ENCODE assay signal across 1 cellular context in genomic region chr11:557328-558132, GRCh38.
TF ChIP-seq lines count a peak whose summit lies in the region.

No MANE protein-coding gene starts in this region.

TF ChIP-seq in GM23338, 12 proteins besides CTCF, POLR2A, EP300 and RAD21 (continued from another document):
- TF ChIP-seq ZNF462 (CRISPR knock-in tag; IDR thresholded peaks at IDR 0.05) (no peak), ETS1 (IDR thresholded peaks at IDR 0.05) (no peak), POLR2AphosphoS5 (IDR thresholded peaks at IDR 0.05; ENCODE audit: low read depth) (no peak), REST (IDR thresholded peaks at IDR 0.05; ENCODE audit: unreplicated experiment) (no peak)
